ENCODE assay signal across 8 cellular contexts in the genomic region with DNA sequence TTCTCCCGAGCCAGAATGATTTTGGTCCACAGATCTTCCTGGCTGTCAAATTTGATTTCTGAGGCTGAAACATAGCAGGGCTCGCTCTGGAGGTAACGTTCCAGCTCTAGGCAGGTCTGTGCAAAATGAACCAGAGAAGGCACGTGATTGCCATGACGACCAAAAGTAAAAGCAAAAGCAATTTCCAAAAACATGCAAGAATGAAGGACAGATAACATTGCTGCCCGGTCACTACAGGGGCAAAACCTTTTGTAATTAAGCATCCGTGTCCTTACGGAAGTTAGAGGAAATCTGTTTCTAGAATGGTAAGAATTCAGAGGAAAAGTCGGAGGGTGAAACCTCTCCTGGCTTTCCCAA. TPM values are rescaled to one million over a fixed set of nuclear protein-coding genes. Genes with fewer than 3 reads are reported as not detected.
DNase-seq lines count a peak whose midpoint lies in the region; ATAC-seq, FAIRE-seq and TF ChIP-seq lines count a peak whose summit lies in the region.

No MANE protein-coding gene starts in this region.

- H3K9me3 ChIP-seq in esophagus muscularis mucosa: no peaks in the 10 kb centered on the region

- no peaks in the 10 kb centered on the region for H3K27me3 ChIP-seq in esophagus muscularis mucosa

- no peak for FAIRE-seq in urothelium cell line (lab: Jason Lieb, UNC)

- peak overlapping the region; percentile 97 to 100 (median 99) for H3K27ac ChIP-seq in esophagus muscularis mucosa (replicated peaks in 1 of 4)

- ATAC-seq in GM19035 (IDR thresholded peaks at IDR 0.05; ENCODE audit: unreplicated experiment): no peak
- no peak for ATAC-seq in GM18520 (IDR thresholded peaks at IDR 0.05; ENCODE audit: unreplicated experiment)
- ATAC-seq in HG03342 (IDR thresholded peaks at IDR 0.05; ENCODE audit: unreplicated experiment): no peak

- TF ChIP-seq EP300 in esophagus muscularis mucosa (IDR thresholded peaks at IDR 0.05): no peak

- intact Hi-C loops in esophagus muscularis mucosa (cut with DNase I): loop anchor here (5.0 to 10.0 kb wide), 5 partner anchors 460 to 983 kb away; no protein-coding TSS in a partner anchor

- peak overlapping the region; percentile 93 for H3K4me3 ChIP-seq in GM12875 (ENCODE audit: low read depth, low read length)
- H3K4me3 ChIP-seq in esophagus muscularis mucosa: peak overlapping the region; percentile 66 to 97 (median 87)
- peak overlapping the region; percentile 90 for H3K4me3 ChIP-seq in retinal pigment epithelial cell (ENCODE audit: low read length)

- TF ChIP-seq CTCF in GM12875 (IDR thresholded peaks at IDR 0.05; ENCODE audit: borderline replicate concordance, insufficient read depth, low read depth, low read length) (no peak), esophagus muscularis mucosa (IDR thresholded peaks at IDR 0.05) (no peak), retinal pigment epithelial cell (conservative IDR thresholded peaks at IDR 0.05; ENCODE audit: low read depth, low read length) (no peak)

- peaks cover 39 to 63% (median 48%) of the 10 kb centered on the region in 4 donors for H3K36me3 ChIP-seq in esophagus muscularis mucosa

- DNase-seq in T-helper 2 cell (peak in 3 of 5 experiments; percentile 39 to 77 (median 67)), esophagus muscularis mucosa (ENCODE audit: extremely low spot score) (no peak), retinal pigment epithelial cell (ENCODE audit: low read depth) (no peak), urothelium cell line (ENCODE audit: low spot score) (no peak)

- TF ChIP-seq POLR2A in esophagus muscularis mucosa (IDR thresholded peaks at IDR 0.05; ENCODE audit: low read depth): no peak

- WGBS in esophagus muscularis mucosa: 0% methylated on average over 9 of the region's 9 CpGs

- H3K4me1 ChIP-seq in esophagus muscularis mucosa: peaks cover 46 to 61% (median 56%) of the 10 kb centered on the region in 4 donors

RNA-seq across cellular contexts. Expression of gene KLF6, which starts 2.9 kb away (rescaled TPM):
- 100 to 1,000 TPM; 114 to 145 (median 123) TPM for total RNA-seq in esophagus muscularis mucosa

Comparison
In these comparisons a context has a peak if more than half of its experiments do, and no peak if none do; other contexts are left out.
1. DNase-seq: peak in T-helper 2 cell (3 of 5); none in esophagus muscularis mucosa (single experiment), retinal pigment epithelial cell (single experiment) and urothelium cell line (single experiment).
2. Peak in every context shown above with its lines, with median percentiles within 50 percentile points of each other: H3K4me3 ChIP-seq.